ENCODE assay signal across 8 cellular contexts in the genomic region with DNA sequence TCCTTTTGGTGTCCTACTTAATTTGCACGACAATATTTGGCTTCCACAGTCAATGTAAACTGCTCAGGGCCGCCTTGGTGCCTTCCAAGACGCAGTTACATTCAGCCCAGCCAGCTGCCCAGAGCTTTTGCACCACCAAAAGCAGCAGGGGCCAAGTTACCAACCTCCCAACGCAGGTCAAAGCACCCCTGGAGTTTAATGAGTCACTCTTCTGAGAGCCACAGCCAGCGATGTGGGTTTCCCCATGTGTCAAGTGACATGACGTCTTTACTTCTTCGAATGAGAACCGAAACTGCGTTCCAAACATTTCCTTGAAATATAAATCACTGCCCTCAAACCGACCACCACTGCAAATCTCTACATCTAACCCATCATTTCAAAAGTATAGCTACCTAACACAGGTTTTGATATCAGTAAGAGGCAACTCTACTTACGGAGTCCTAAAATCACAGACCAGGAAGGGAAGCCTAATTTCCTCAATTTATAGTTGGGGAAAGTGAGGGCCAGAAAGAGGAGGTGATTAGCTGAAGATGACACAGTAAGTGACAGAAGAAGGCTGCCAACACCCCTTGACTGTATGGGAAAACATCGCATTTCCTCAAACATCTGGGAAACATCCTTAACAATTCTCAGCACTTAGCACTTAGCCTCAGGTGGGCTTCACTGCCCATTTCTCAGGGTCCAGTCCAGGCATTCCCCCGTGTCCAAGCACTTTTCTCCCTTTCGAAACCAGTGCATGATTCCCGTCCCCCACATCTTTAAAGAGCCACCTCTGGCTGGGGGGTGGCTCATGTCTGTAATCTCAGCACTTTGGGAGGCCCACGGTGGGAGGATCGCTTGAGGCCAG. TPM values are rescaled to one million over a fixed set of nuclear protein-coding genes. Genes with fewer than 3 reads are reported as not detected.
A peak's percentile ranks its signal among the peaks of the same experiment; 100 is the strongest.
DNase-seq lines count a peak whose midpoint lies in the region; ATAC-seq and TF ChIP-seq lines count a peak whose summit lies in the region.

No MANE protein-coding gene starts in this region.

- H3K9me3 ChIP-seq in PC-9 (ENCODE audit: insufficient read depth, low read depth), result no peaks in the 10 kb centered on the region

- H3K27me3 Mint-ChIP-seq in immature natural killer cell (ENCODE audit: low read depth in 3 of 3), result peaks cover 0 to 5% (median 3%) of the 10 kb centered on the region in 3 donors

- H3K4me3 ChIP-seq in PC-9, result peak overlapping the region; percentile 44; the same call in 1 of the 2 replicates

- peaks cover 0 to 7% (median 1%) of the 10 kb centered on the region in 6 donors for H3K9me3 Mint-ChIP-seq in immature natural killer cell

- peaks cover 36% of the 10 kb centered on the region for H3F3A ChIP-seq in PC-9 (ENCODE audit: insufficient read depth, low read depth)

- H3K4me3 Mint-ChIP-seq in immature natural killer cell, result peak overlapping the region; percentile 12 to 49 (median 36)

- H3K79me2 ChIP-seq in PC-9 (ENCODE audit: low read depth), result peaks cover 81% of the 10 kb centered on the region

- no peaks in the 10 kb centered on the region for H3K27me3 ChIP-seq in PC-9 (ENCODE audit: insufficient read depth, low read depth)

- CTCF ChIA-PET in PC-9 (lab: Charles Lee), result interaction anchor here (0.7 to 1.3 kb wide), 4 partner anchors 12 to 1207 kb away, joined by 3 to 12 read pairs (median 5); no protein-coding TSS in a partner anchor

- ATAC-seq in Right ventricle myocardium inferior, result peak; percentile 58
- peak; percentile 94 for ATAC-seq in HG03045 (IDR thresholded peaks at IDR 0.05; ENCODE audit: unreplicated experiment)

- POLR2A ChIA-PET in PC-9 (lab: Charles Lee; ENCODE audit: unreplicated experiment), result interaction anchor here (0.7 to 1.2 kb wide), 4 partner anchors 13 to 28 kb away, joined by 3 to 9 read pairs (median 4); a partner anchor contains a TSS

- H3K36me3 Mint-ChIP-seq in immature natural killer cell, result no peaks in the 10 kb centered on the region

- no peaks in the 10 kb centered on the region for H3K9me2 ChIP-seq in PC-9 (ENCODE audit: insufficient read depth)

- peak overlapping the region; percentile 79 for H3K4me2 ChIP-seq in PC-9

- TSS peak; percentile 99 for BruUV-seq in PC-9 (replicated peaks; lab: Mats Ljungman, UMichigan)

- H3K27ac Mint-ChIP-seq in immature natural killer cell, result peak overlapping the region in 2 of 6 donors; percentile 13 to 25

- H4K20me1 ChIP-seq in PC-9 (ENCODE audit: insufficient read depth), result no peaks in the 10 kb centered on the region

- DNase-seq in Right ventricle myocardium inferior (ENCODE audit: missing footprints) (no peak), cardiac septum (ENCODE audit: low spot score) (no peak), PC-9 (peak; percentile 89 to 99), immature natural killer cell (peak; percentile 2 to 30 (median 20)), NCI-H526 (lab: John Stamatoyannopoulos, UW) (no peak)
- peak; percentile 86 for DNase-seq in activated effector memory CD4-positive, alpha-beta T cell treated with anti-CD3 and anti-CD28 coated beads, Interleukin-2, amount 50 U/mL, for 16 hours
- peak; percentile 28 to 63 for DNase-seq in stimulated activated CD4-positive, alpha-beta T cell treated with anti-CD3 and anti-CD28 coated beads, Interleukin-4, amount 100 ng/mL, for 4 hours

- TF ChIP-seq CTCF in PC-9 (conservative IDR thresholded peaks at IDR 0.05), result no peak

- no peaks in the 10 kb centered on the region for H3K36me3 ChIP-seq in PC-9 (ENCODE audit: low read depth)

- H2AFZ ChIP-seq in PC-9, result no peak overlapping the region

- intact Hi-C loops in Right ventricle myocardium inferior (cut with DNase I), result no loop called here
- intact Hi-C loops in cardiac septum (cut with DNase I), result no loop called here
- intact Hi-C loops in PC-9 (cut with micrococcal nuclease; ENCODE audit: unreplicated experiment), result loop anchor here (1.0 to 10.0 kb wide), 5 partner anchors 14 to 1052 kb away; no protein-coding TSS in a partner anchor

- peak overlapping the region; percentile 88 for H3K27ac ChIP-seq in PC-9

- peaks cover 4 to 5% of the 10 kb centered on the region in 2 donors for H3K4me1 Mint-ChIP-seq in immature natural killer cell

- peaks cover 96% of the 10 kb centered on the region for H3K4me1 ChIP-seq in PC-9 (replicated peaks; ENCODE audit: insufficient read depth)

RNA-seq across cellular contexts. Expression of a gene that starts 24.5 kb away (rescaled TPM):
- 2.1 TPM for total RNA-seq in Right ventricle myocardium inferior
- 3.2 TPM for total RNA-seq in cardiac septum
- 4.5 and 5.1 TPM in 2 replicates for total RNA-seq in PC-9 (2021)
- polyA plus RNA-seq in immature natural killer cell, result under 1 TPM in 2 of 3 donors, not detected in 1; 0.07 to 0.53 TPM

Comparison
In these comparisons a context has a peak if more than half of its experiments do, and no peak if none do; other contexts are left out.
1. DNase-seq: peak in PC-9 (2 of 2), activated effector memory CD4-positive, alpha-beta T cell treated with anti-CD3 and anti-CD28 coated beads, Interleukin-2, amount 50 U/mL, for 16 hours (single experiment), immature natural killer cell (3 of 3) and stimulated activated CD4-positive, alpha-beta T cell treated with anti-CD3 and anti-CD28 coated beads, Interleukin-4, amount 100 ng/mL, for 4 hours (2 of 2); none in Right ventricle myocardium inferior (single experiment), cardiac septum (single experiment) and NCI-H526 (0 of 2).